15 cellular contexts compared by ENCODE assay signal in genomic region chr6:111301914-111302313, GRCh38.
DNase-seq lines count a peak whose midpoint lies in the region; ATAC-seq and TF ChIP-seq lines count a peak whose summit lies in the region.
"Had no signal": no experiment of that assay in that cellular context is flagged by ENCODE, and none has a peak within 500 bp of the region (broad histone marks: within the 10 kb centered on the region; RNA-seq: fewer than 3 reads in every experiment).

No MANE protein-coding gene starts in this region.

- no peak for TF ChIP-seq CTCF in Panc1 (IDR thresholded peaks at IDR 0.05)
- TF ChIP-seq CTCF in transverse colon (IDR thresholded peaks at IDR 0.05): no peak
- no peak for TF ChIP-seq CTCF in tibial artery (IDR thresholded peaks at IDR 0.05)

- no peaks in the 10 kb centered on the region for H3K9me2 ChIP-seq in Karpas-422 (replicated peaks; ENCODE audit: insufficient read depth, low read length)

- peaks cover 20% of the 10 kb centered on the region for H3K4me1 Mint-ChIP-seq in stimulated activated naive CD8-positive, alpha-beta T cell treated with anti-CD3 and anti-CD28 coated beads, Interleukin-15, amount 100 ng/mL, for 72 hours

- H3K79me2 ChIP-seq in Karpas-422 (ENCODE audit: low read length): 0 out of 2 replicates have a peak, but pooled peaks cover 7% of the 10 kb centered on the region

- peaks cover 0 to 7% of the 10 kb centered on the region in 2 donors for H3K9me3 Mint-ChIP-seq in stimulated activated naive CD8-positive, alpha-beta T cell treated with anti-CD3 and anti-CD28 coated beads, Interleukin-15, amount 100 ng/mL, for 72 hours

- POLR2A ChIA-PET in Panc1 (lab: Charles Lee): no interaction called here

- no peaks in the 10 kb centered on the region for H3K27me3 Mint-ChIP-seq in stimulated activated naive CD8-positive, alpha-beta T cell treated with anti-CD3 and anti-CD28 coated beads, Interleukin-15, amount 100 ng/mL, for 72 hours

- H3K36me3 ChIP-seq in Panc1 (ENCODE audit: control insufficient read depth, insufficient read depth, low read length) (peaks cover 18% of the 10 kb centered on the region; the same call in 1 of the 2 replicates), transverse colon (peaks cover 0 to 12% (median 2%) of the 10 kb centered on the region in 4 donors), tibial artery (peaks cover 20 to 40% (median 39%) of the 10 kb centered on the region in 3 donors), Karpas-422 (ENCODE audit: insufficient read depth, low read length) (peaks cover 43% of the 10 kb centered on the region)

- H3K9ac ChIP-seq in Karpas-422 (ENCODE audit: low read length): no peak overlapping the region

- BruUV-seq in Panc1 (replicated peaks; lab: Mats Ljungman, UMichigan): TSS peak; percentile 7

- no peaks in the 10 kb centered on the region for H3K4me1 ChIP-seq in Panc1 (ENCODE audit: control insufficient read depth, insufficient read depth, low read length)
- peaks cover 0 to 7% (median 0%) of the 10 kb centered on the region in 4 donors for H3K4me1 ChIP-seq in transverse colon
- peaks cover 0 to 5% (median 0%) of the 10 kb centered on the region in 4 donors for H3K4me1 ChIP-seq in tibial artery
- no peaks in the 10 kb centered on the region for H3K4me1 ChIP-seq in Karpas-422 (ENCODE audit: low read length)

- TF ChIP-seq POLR2A in transverse colon (IDR thresholded peaks at IDR 0.05): no peak

- H3K27me3 ChIP-seq in Panc1 (ENCODE audit: control insufficient read depth, insufficient read depth, low read length) (no peaks in the 10 kb centered on the region), transverse colon (no peaks in the 10 kb centered on the region), tibial artery (no peaks in the 10 kb centered on the region), Karpas-422 (ENCODE audit: low read length) (no peaks in the 10 kb centered on the region)
- H3K27me3 ChIP-seq: cardiac muscle cell had no signal

- H3K4me2 ChIP-seq in Karpas-422 (ENCODE audit: low read depth, low read length, poor library complexity, severe bottlenecking): no peak overlapping the region

- no peak overlapping the region for H3K4me3 ChIP-seq in Panc1 (ENCODE audit: low read depth in 2 of 2, low read length in 2 of 2)
- no peak overlapping the region for H3K4me3 ChIP-seq in transverse colon
- no peak overlapping the region for H3K4me3 ChIP-seq in tibial artery
- no peak overlapping the region for H3K4me3 ChIP-seq in Karpas-422 (ENCODE audit: low read length)
- H3K4me3 ChIP-seq: cardiac muscle cell, K562 had no signal

- 58 to 72% methylated on average over 2 of the region's 2 CpGs for whole genome bisulfite sequencing in transverse colon (ENCODE audit: low coverage in 1 of 2), 2 donors

- no peak overlapping the region for H3K27ac ChIP-seq in Panc1 (ENCODE audit: low read length)
- H3K27ac ChIP-seq in transverse colon: peak overlapping the region in 3 of 4 donors; percentile 14 to 41 (median 39)
- H3K27ac ChIP-seq in tibial artery: no peak overlapping the region
- no peak overlapping the region for H3K27ac ChIP-seq in Karpas-422 (ENCODE audit: low read length)
- H3K27ac ChIP-seq: cardiac muscle cell had no signal

- DNase-seq in stimulated activated naive CD8-positive, alpha-beta T cell treated with anti-CD3 and anti-CD28 coated beads, Interleukin-15, amount 100 ng/mL, for 72 hours: no peak
- no peak for DNase-seq in stimulated activated naive CD8-positive, alpha-beta T cell treated with anti-CD3 and anti-CD28 coated beads, Interleukin-15, Interleukin-2, amounts not matched to agents 100 U/mL and 50 U/mL, for 24 hours
- DNase-seq in Panc1 (ENCODE audit: low read depth, low spot score): no peak
- DNase-seq in transverse colon: no peak
- no peak for DNase-seq in tibial artery
- DNase-seq in Karpas-422: no peak
- DNase-seq in cortex of kidney (lab: John Stamatoyannopoulos, UW): no peak
- DNase-seq: activated CD8-positive, alpha-beta memory T cell treated with anti-CD3 and anti-CD28 coated beads for 24 hours; HCEC 1CT; NCI-H446; right cardiac atrium; SW 1271 had no signal

- no peak overlapping the region for H2AFZ ChIP-seq in Karpas-422 (ENCODE audit: low read length)

- H4K20me1 ChIP-seq in Karpas-422 (ENCODE audit: insufficient read depth, low read depth, low read length): no peaks in the 10 kb centered on the region

- intact Hi-C loops in Panc1 (cut with micrococcal nuclease; ENCODE audit: unreplicated experiment): no loop called here
- intact Hi-C loops in transverse colon (cut with DNase I; ENCODE audit: low total_unique reads): no loop called here
- intact Hi-C loops in tibial artery (cut with DNase I; ENCODE audit: low total_unique reads): no loop called here

- in situ Hi-C loops in Panc1 (cut with HindIII; ENCODE audit: low pct_unique_long_range_greater_than_20kb, low sequenced_read_pairs): no loop called here
- in situ Hi-C loops in transverse colon (cut with MboI; ENCODE audit: low pct_ligation_motif_present in 1 of 4, low pct_unique_long_range_greater_than_20kb in 1 of 4, low sequenced_read_pairs in 3 of 4): no loop called here

- ATAC-seq in stimulated activated naive CD8-positive, alpha-beta T cell treated with anti-CD3 and anti-CD28 coated beads, Interleukin-15, amount 100 ng/mL, for 72 hours: peak; percentile 55
- ATAC-seq in stimulated activated naive CD8-positive, alpha-beta T cell treated with anti-CD3 and anti-CD28 coated beads, Interleukin-15, Interleukin-2, amounts not matched to agents 100 U/mL and 50 U/mL, for 24 hours: no peak
- ATAC-seq in HG02884 (IDR thresholded peaks at IDR 0.05; ENCODE audit: unreplicated experiment): peak; percentile 65
- no peak for ATAC-seq in Panc1
- ATAC-seq: K562 had no signal

- H3K9me3 ChIP-seq in Panc1 (ENCODE audit: control insufficient read depth, insufficient read depth, low read depth, low read length) (no peaks in the 10 kb centered on the region), transverse colon (no peaks in the 10 kb centered on the region), tibial artery (peaks cover 0 to 8% (median 0%) of the 10 kb centered on the region in 3 donors), Karpas-422 (ENCODE audit: low read length) (no peaks in the 10 kb centered on the region)

- peak overlapping the region in 1 of 2 donors; percentile 62 for H3K27ac Mint-ChIP-seq in stimulated activated naive CD8-positive, alpha-beta T cell treated with anti-CD3 and anti-CD28 coated beads, Interleukin-15, amount 100 ng/mL, for 72 hours

- H3K4me3 Mint-ChIP-seq in stimulated activated naive CD8-positive, alpha-beta T cell treated with anti-CD3 and anti-CD28 coated beads, Interleukin-15, amount 100 ng/mL, for 72 hours: no peak overlapping the region

- CTCF ChIA-PET in Panc1 (lab: Charles Lee): interaction anchor here (0.7 kb wide), 1 partner anchor 9 kb away, joined by 4 read pairs; no protein-coding TSS in a partner anchor

- TF ChIP-seq EP300 in transverse colon (IDR thresholded peaks at IDR 0.05; ENCODE audit: low read depth): no peak

Comparison
In these comparisons a context has a peak if more than half of its experiments do, and no peak if none do; other contexts are left out.
1. ATAC-seq: peak in stimulated activated naive CD8-positive, alpha-beta T cell treated with anti-CD3 and anti-CD28 coated beads, Interleukin-15, amount 100 ng/mL, for 72 hours (single experiment) and HG02884 (single experiment); none in stimulated activated naive CD8-positive, alpha-beta T cell treated with anti-CD3 and anti-CD28 coated beads, Interleukin-15, Interleukin-2, amounts not matched to agents 100 U/mL and 50 U/mL, for 24 hours (single experiment) and Panc1 (single experiment).
2. H3K27ac ChIP-seq: peak in transverse colon (3 of 4); none in Panc1 (single experiment), tibial artery (0 of 2) and Karpas-422 (single experiment).